ENCODE assay signal across 40 cellular contexts in genomic region chr14:70320294-70320693, GRCh38.
"Had no signal": no experiment of that assay in that cellular context is flagged by ENCODE, and none has a peak within 500 bp of the region (broad histone marks: within the 10 kb centered on the region; RNA-seq: fewer than 3 reads in every experiment).

No MANE protein-coding gene starts in this region.

- FAIRE-seq: astrocyte, bronchial epithelial cell had no signal

- H3K9me3 ChIP-seq: adrenal gland, ascending aorta, body of pancreas, breast epithelium had no signal

- ATAC-seq: activated naive CD8-positive, alpha-beta T cell treated with anti-CD3 and anti-CD28 coated beads, Interleukin-2, amount 50 U/mL, for 24 hours; activated T-cell treated with anti-CD3 and anti-CD28 coated beads, Interleukin-2, amount 50 U/mL, for 4 hours; activated T-helper 17 cell treated with anti-CD3 and anti-CD28 coated beads, Interleukin-2, amount 50 U/mL, for 72 hours; body of pancreas had no signal

- H3K9me3 Mint-ChIP-seq: activated naive CD4-positive, alpha-beta T cell treated with anti-CD3 and anti-CD28 coated beads, Interleukin-2, amount 50 U/mL, for 24 hours; activated naive CD4-positive, alpha-beta T cell treated with anti-CD3 and anti-CD28 coated beads, Interleukin-2, amount 50 U/mL, for 72 hours; activated naive CD8-positive, alpha-beta T cell treated with anti-CD3 and anti-CD28 coated beads for 36 hours; activated T-helper 1 cell treated with anti-CD3 and anti-CD28 coated beads, Interleukin-12 subunit alpha, Interleukin-12 subunit beta, Interleukin-2, Interleukin-4 antibody, amounts not matched to agents 30 ng/mL and 10 ng/mL and 1 ng/mL, durations not matched to agents 14 hours and 24 hours and 36 hours; activated T-helper 2 cell treated with anti-CD3 and anti-CD28 coated beads, Interferon-gamma antibody, Interleukin-2, Interleukin-4, amounts not matched to agents 10 μg/mL and 5 μg/mL and 100 μg/mL, durations not matched to agents 14 hours and 24 hours and 36 hours; brain; central memory CD8-positive, alpha-beta T cell had no signal

- H3K4me3 ChIP-seq: adrenal gland, ascending aorta, body of pancreas, breast epithelium, cardiac muscle cell had no signal

- DNase-seq: activated effector memory CD4-positive, alpha-beta T cell treated with anti-CD3 and anti-CD28 coated beads, Interleukin-2, amount 50 U/mL, for 16 hours; activated effector memory CD4-positive, alpha-beta T cell treated with Interleukin-2 at 50 U/mL for 16 hours; activated gamma-delta T cell; activated gamma-delta T cell treated with Interleukin-2 at 50 U/mL for 16 hours; activated naive CD4-positive, alpha-beta T cell; activated naive CD4-positive, alpha-beta T cell treated with anti-CD3 and anti-CD28 coated beads for 36 hours; activated naive CD4-positive, alpha-beta T cell treated with anti-CD3 and anti-CD28 coated beads, Interleukin-2, amount 10 ng/mL, durations not matched to agents 7 days and 5 days; activated naive CD4-positive, alpha-beta T cell treated with anti-CD3 and anti-CD28 coated beads, Interleukin-2, amount 50 U/mL, for 16 hours; activated naive CD4-positive, alpha-beta T cell treated with Interleukin-2 at 50 U/mL for 16 hours; activated naive CD8-positive, alpha-beta T cell treated with anti-CD3 and anti-CD28 coated beads for 36 hours; activated naive CD8-positive, alpha-beta T cell treated with anti-CD3 and anti-CD28 coated beads, Interleukin-2, amount 10 ng/mL, durations not matched to agents 7 days and 5 days; activated naive CD8-positive, alpha-beta T cell treated with anti-CD3 and anti-CD28 coated beads, Interleukin-2, amount 50 U/mL, for 24 hours; activated T-cell treated with anti-CD3 and anti-CD28 coated beads, Interleukin-2, amount 50 U/mL, for 1 hour; activated T-cell treated with anti-CD3 and anti-CD28 coated beads, Interleukin-2, amount 50 U/mL, for 24 hours; activated T-cell treated with anti-CD3 and anti-CD28 coated beads, Interleukin-2, amount 50 U/mL, for 4 hours; activated T-cell treated with anti-CD3 and anti-CD28 coated beads, Interleukin-2, amount 50 U/mL, for 48 hours; activated T-cell treated with anti-CD3 and anti-CD28 coated beads, Interleukin-2, amount 50 U/mL, for 72 hours; adrenal gland; amniotic stem cell; amygdala; anterior cingulate cortex; aorta; body of pancreas; brain microvascular endothelial cell; caudate nucleus; central memory CD4-positive, alpha-beta T cell; cerebellar nuclear complex had no signal

- H3K27me3 Mint-ChIP-seq: activated naive CD4-positive, alpha-beta T cell treated with anti-CD3 and anti-CD28 coated beads, Interleukin-2, amount 10 ng/mL, durations not matched to agents 7 days and 5 days; activated naive CD8-positive, alpha-beta T cell; activated naive CD8-positive, alpha-beta T cell treated with anti-CD3 and anti-CD28 coated beads for 36 hours; activated naive CD8-positive, alpha-beta T cell treated with anti-CD3 and anti-CD28 coated beads, Interleukin-2, amount 50 U/mL, for 24 hours had no signal

- H3K4me1 ChIP-seq: adrenal gland, ascending aorta, breast epithelium had no signal

- H3K36me3 ChIP-seq: brain microvascular endothelial cell, breast epithelium had no signal

- H3K4me1 Mint-ChIP-seq: activated naive CD4-positive, alpha-beta T cell treated with anti-CD3 and anti-CD28 coated beads, Interleukin-2, amount 10 ng/mL, durations not matched to agents 7 days and 5 days; activated naive CD4-positive, alpha-beta T cell treated with anti-CD3 and anti-CD28 coated beads, Interleukin-2, amount 50 U/mL, for 24 hours; activated naive CD8-positive, alpha-beta T cell treated with anti-CD3 and anti-CD28 coated beads for 36 hours; activated naive CD8-positive, alpha-beta T cell treated with anti-CD3 and anti-CD28 coated beads, Interleukin-2, amount 10 ng/mL, durations not matched to agents 7 days and 5 days; activated naive CD8-positive, alpha-beta T cell treated with anti-CD3 and anti-CD28 coated beads, Interleukin-2, amount 50 U/mL, for 24 hours; activated T-helper 17 cell treated with anti-CD3 and anti-CD28 coated beads, Interleukin-2, amount 50 U/mL, for 72 hours; central memory CD8-positive, alpha-beta T cell had no signal

- H3K27ac Mint-ChIP-seq: activated naive CD4-positive, alpha-beta T cell treated with anti-CD3 and anti-CD28 coated beads for 36 hours; activated naive CD4-positive, alpha-beta T cell treated with anti-CD3 and anti-CD28 coated beads, Interleukin-2, amount 10 ng/mL, durations not matched to agents 7 days and 5 days; activated naive CD4-positive, alpha-beta T cell treated with anti-CD3 and anti-CD28 coated beads, Interleukin-2, amount 50 U/mL, for 24 hours; activated naive CD4-positive, alpha-beta T cell treated with anti-CD3 and anti-CD28 coated beads, Interleukin-2, amount 50 U/mL, for 72 hours; activated naive CD8-positive, alpha-beta T cell; activated naive CD8-positive, alpha-beta T cell treated with anti-CD3 and anti-CD28 coated beads for 36 hours; activated naive CD8-positive, alpha-beta T cell treated with anti-CD3 and anti-CD28 coated beads, Interleukin-2, amount 10 ng/mL, durations not matched to agents 7 days and 5 days; activated naive CD8-positive, alpha-beta T cell treated with anti-CD3 and anti-CD28 coated beads, Interleukin-2, amount 50 U/mL, for 24 hours; activated T-cell treated with anti-CD3 and anti-CD28 coated beads, Interleukin-2, amount 50 U/mL, for 24 hours; activated T-cell treated with anti-CD3 and anti-CD28 coated beads, Interleukin-2, amount 50 U/mL, for 72 hours; activated T-helper 1 cell treated with anti-CD3 and anti-CD28 coated beads, Interleukin-12 subunit alpha, Interleukin-12 subunit beta, Interleukin-2, Interleukin-4 antibody, amounts not matched to agents 30 ng/mL and 10 ng/mL and 1 ng/mL, durations not matched to agents 14 hours and 24 hours and 36 hours; activated T-helper 17 cell treated with anti-CD3 and anti-CD28 coated beads, Interleukin-2, amount 50 U/mL, for 72 hours; activated T-helper 2 cell treated with anti-CD3 and anti-CD28 coated beads, Interferon-gamma antibody, Interleukin-2, Interleukin-4, amounts not matched to agents 10 μg/mL and 5 μg/mL and 100 μg/mL, durations not matched to agents 14 hours and 24 hours and 36 hours; brain had no signal

- H3K4me3 Mint-ChIP-seq: activated naive CD4-positive, alpha-beta T cell treated with anti-CD3 and anti-CD28 coated beads for 36 hours; activated naive CD4-positive, alpha-beta T cell treated with anti-CD3 and anti-CD28 coated beads, Interleukin-2, amount 10 ng/mL, durations not matched to agents 7 days and 5 days; activated naive CD4-positive, alpha-beta T cell treated with anti-CD3 and anti-CD28 coated beads, Interleukin-2, amount 50 U/mL, for 24 hours; activated naive CD8-positive, alpha-beta T cell; activated naive CD8-positive, alpha-beta T cell treated with anti-CD3 and anti-CD28 coated beads for 36 hours; activated naive CD8-positive, alpha-beta T cell treated with anti-CD3 and anti-CD28 coated beads, Interleukin-2, amount 10 ng/mL, durations not matched to agents 7 days and 5 days; activated naive CD8-positive, alpha-beta T cell treated with anti-CD3 and anti-CD28 coated beads, Interleukin-2, amount 50 U/mL, for 24 hours; activated T-cell treated with anti-CD3 and anti-CD28 coated beads, Interleukin-2, amount 50 U/mL, for 24 hours; activated T-cell treated with anti-CD3 and anti-CD28 coated beads, Interleukin-2, amount 50 U/mL, for 4 hours; activated T-cell treated with anti-CD3 and anti-CD28 coated beads, Interleukin-2, amount 50 U/mL, for 72 hours; activated T-helper 1 cell treated with anti-CD3 and anti-CD28 coated beads, Interleukin-12 subunit alpha, Interleukin-12 subunit beta, Interleukin-2, Interleukin-4 antibody, amounts not matched to agents 30 ng/mL and 10 ng/mL and 1 ng/mL, durations not matched to agents 14 hours and 24 hours and 36 hours; activated T-helper 17 cell treated with anti-CD3 and anti-CD28 coated beads, Interleukin-2, amount 50 U/mL, for 72 hours; brain; central memory CD8-positive, alpha-beta T cell had no signal

- H3K27me3 ChIP-seq: adrenal gland, ascending aorta, body of pancreas, brain microvascular endothelial cell, breast epithelium had no signal

- H3K27ac ChIP-seq: adrenal gland, ascending aorta, body of pancreas, brain microvascular endothelial cell, breast epithelium, cardiac muscle cell had no signal
